Comparison of ENCODE assay signal across 15 cellular contexts in the genomic region with DNA sequence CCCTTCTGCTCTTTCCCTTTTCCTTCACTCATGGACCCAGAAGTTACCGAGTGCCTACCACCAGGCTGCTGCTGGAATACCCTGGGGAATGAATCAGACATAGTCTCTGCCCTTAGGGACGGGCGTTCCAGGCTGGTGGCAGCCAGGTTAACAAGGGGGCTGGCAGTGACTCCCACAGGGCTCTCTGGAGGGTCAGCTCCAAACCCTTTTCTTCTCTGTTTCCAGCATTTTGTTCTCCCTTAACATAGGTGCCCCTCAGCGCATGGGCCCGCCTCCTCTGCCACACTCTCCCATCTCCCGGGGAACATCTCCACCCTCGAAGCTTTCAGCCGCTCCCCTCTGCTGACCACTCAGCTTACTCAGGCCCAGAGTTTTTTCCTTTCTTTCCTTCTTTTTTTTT.
DNase-seq lines count a peak whose midpoint lies in the region; ATAC-seq and TF ChIP-seq lines count a peak whose summit lies in the region.
"Had no signal": no experiment of that assay in that cellular context is flagged by ENCODE, and none has a peak within 500 bp of the region (broad histone marks: within the 10 kb centered on the region; RNA-seq: fewer than 3 reads in every experiment).

No MANE protein-coding gene starts in this region.

- H3K27ac Mint-ChIP-seq in natural killer cell treated with Interleukin-12 subunit alpha and Interleukin-12 subunit beta and Interleukin-15 and Interleukin-18, amount 100 ng/mL, for 72 hours, result peak overlapping the region; percentile 2 to 10
- no peak overlapping the region for H3K27ac Mint-ChIP-seq in natural killer cell
- H3K27ac Mint-ChIP-seq in central memory CD8-positive, alpha-beta T cell (ENCODE audit: low read depth), result peak overlapping the region; percentile 20
- H3K27ac Mint-ChIP-seq in nephron progenitor cell, result peak overlapping the region; percentile 23

- intact Hi-C loops in natural killer cell (cut with micrococcal nuclease), result no loop called here

- no peaks in the 10 kb centered on the region for H3K9me3 Mint-ChIP-seq in natural killer cell treated with Interleukin-12 subunit alpha and Interleukin-12 subunit beta and Interleukin-15 and Interleukin-18, amount 100 ng/mL, for 72 hours
- H3K9me3 Mint-ChIP-seq in natural killer cell, result no peaks in the 10 kb centered on the region
- H3K9me3 Mint-ChIP-seq in central memory CD8-positive, alpha-beta T cell, result no peaks in the 10 kb centered on the region
- peaks cover 19% of the 10 kb centered on the region for H3K9me3 Mint-ChIP-seq in nephron progenitor cell

- peaks cover 8% of the 10 kb centered on the region in 2 donors for H3K27me3 Mint-ChIP-seq in natural killer cell treated with Interleukin-12 subunit alpha and Interleukin-12 subunit beta and Interleukin-15 and Interleukin-18, amount 100 ng/mL, for 72 hours
- peaks cover 8 to 12% of the 10 kb centered on the region in 2 donors for H3K27me3 Mint-ChIP-seq in natural killer cell (ENCODE audit: low read depth in 2 of 2)
- H3K27me3 Mint-ChIP-seq in central memory CD8-positive, alpha-beta T cell, result no peaks in the 10 kb centered on the region
- peaks cover 4% of the 10 kb centered on the region for H3K27me3 Mint-ChIP-seq in nephron progenitor cell (ENCODE audit: low read depth, poor library complexity)

- H3K36me3 Mint-ChIP-seq in natural killer cell treated with Interleukin-12 subunit alpha and Interleukin-12 subunit beta and Interleukin-15 and Interleukin-18, amount 100 ng/mL, for 72 hours, result no peaks in the 10 kb centered on the region
- no peaks in the 10 kb centered on the region for H3K36me3 Mint-ChIP-seq in natural killer cell
- H3K36me3 Mint-ChIP-seq in central memory CD8-positive, alpha-beta T cell (ENCODE audit: insufficient read depth), result peaks cover 4% of the 10 kb centered on the region
- no peaks in the 10 kb centered on the region for H3K36me3 Mint-ChIP-seq in nephron progenitor cell (ENCODE audit: low read depth)
- H3K36me3 Mint-ChIP-seq: CD4-positive, CD25-positive, alpha-beta regulatory T cell had no signal

- no peak for ATAC-seq in natural killer cell treated with Interleukin-12 subunit alpha and Interleukin-12 subunit beta and Interleukin-15 and Interleukin-18, amount 100 ng/mL, for 72 hours
- ATAC-seq in natural killer cell (no peak), GM18858 (IDR thresholded peaks at IDR 0.05; ENCODE audit: unreplicated experiment) (no peak)
- ATAC-seq in central memory CD8-positive, alpha-beta T cell (replicated peaks; ENCODE audit: extremely low read depth, poor library complexity, severe bottlenecking), result no peak
- ATAC-seq: Panc1 had no signal

- no peak for DNase-seq in natural killer cell treated with Interleukin-12 subunit alpha and Interleukin-12 subunit beta and Interleukin-15 and Interleukin-18, amount 100 ng/mL, for 72 hours (ENCODE audit: low spot score)
- DNase-seq in natural killer cell, result no peak
- DNase-seq in central memory CD8-positive, alpha-beta T cell (ENCODE audit: low spot score in 2 of 2), result no peak
- no peak for DNase-seq in nephron progenitor cell
- DNase-seq in NCI-H82 (lab: John Stamatoyannopoulos, UW), result no peak
- no peak for DNase-seq in activated naive CD4-positive, alpha-beta T cell treated with anti-CD3 and anti-CD28 coated beads, Interleukin-2, amount 50 U/mL, for 16 hours
- DNase-seq: Caco-2; CD4-positive, CD25-positive, alpha-beta regulatory T cell; DMS53; HCEC 1CT; NCI-H1105 treated with DMSO at 0.1 percent for 48 hours; NCI-H187 treated with DMSO at 0.1 percent for 48 hours; NCI-H774 had no signal

- peaks cover 0 to 7% of the 10 kb centered on the region in 2 donors for H3K4me1 Mint-ChIP-seq in natural killer cell treated with Interleukin-12 subunit alpha and Interleukin-12 subunit beta and Interleukin-15 and Interleukin-18, amount 100 ng/mL, for 72 hours (ENCODE audit: low read depth in 2 of 2)
- H3K4me1 Mint-ChIP-seq in natural killer cell (no peaks in the 10 kb centered on the region), nephron progenitor cell (peaks cover 47% of the 10 kb centered on the region)
- no peaks in the 10 kb centered on the region for H3K4me1 Mint-ChIP-seq in central memory CD8-positive, alpha-beta T cell

- TF ChIP-seq CTCF in natural killer cell (IDR thresholded peaks at IDR 0.05) (no peak), nephron progenitor cell (IDR thresholded peaks at IDR 0.05) (no peak)

- H3K4me3 Mint-ChIP-seq in natural killer cell treated with Interleukin-12 subunit alpha and Interleukin-12 subunit beta and Interleukin-15 and Interleukin-18, amount 100 ng/mL, for 72 hours, result no peak overlapping the region
- H3K4me3 Mint-ChIP-seq in natural killer cell (no peak overlapping the region), nephron progenitor cell (no peak overlapping the region)
- no peak overlapping the region for H3K4me3 Mint-ChIP-seq in central memory CD8-positive, alpha-beta T cell
- H3K4me3 Mint-ChIP-seq: CD4-positive, CD25-positive, alpha-beta regulatory T cell had no signal

Comparison
In these comparisons a context has a peak if more than half of its experiments do, and no peak if none do; other contexts are left out.
1. H3K27ac Mint-ChIP-seq: peak in natural killer cell treated with Interleukin-12 subunit alpha and Interleukin-12 subunit beta and Interleukin-15 and Interleukin-18, amount 100 ng/mL, for 72 hours (2 of 2), central memory CD8-positive, alpha-beta T cell (single experiment) and nephron progenitor cell (single experiment); none in natural killer cell (0 of 2).